ENCODE assay signal across 8 cellular contexts in the genomic region with DNA sequence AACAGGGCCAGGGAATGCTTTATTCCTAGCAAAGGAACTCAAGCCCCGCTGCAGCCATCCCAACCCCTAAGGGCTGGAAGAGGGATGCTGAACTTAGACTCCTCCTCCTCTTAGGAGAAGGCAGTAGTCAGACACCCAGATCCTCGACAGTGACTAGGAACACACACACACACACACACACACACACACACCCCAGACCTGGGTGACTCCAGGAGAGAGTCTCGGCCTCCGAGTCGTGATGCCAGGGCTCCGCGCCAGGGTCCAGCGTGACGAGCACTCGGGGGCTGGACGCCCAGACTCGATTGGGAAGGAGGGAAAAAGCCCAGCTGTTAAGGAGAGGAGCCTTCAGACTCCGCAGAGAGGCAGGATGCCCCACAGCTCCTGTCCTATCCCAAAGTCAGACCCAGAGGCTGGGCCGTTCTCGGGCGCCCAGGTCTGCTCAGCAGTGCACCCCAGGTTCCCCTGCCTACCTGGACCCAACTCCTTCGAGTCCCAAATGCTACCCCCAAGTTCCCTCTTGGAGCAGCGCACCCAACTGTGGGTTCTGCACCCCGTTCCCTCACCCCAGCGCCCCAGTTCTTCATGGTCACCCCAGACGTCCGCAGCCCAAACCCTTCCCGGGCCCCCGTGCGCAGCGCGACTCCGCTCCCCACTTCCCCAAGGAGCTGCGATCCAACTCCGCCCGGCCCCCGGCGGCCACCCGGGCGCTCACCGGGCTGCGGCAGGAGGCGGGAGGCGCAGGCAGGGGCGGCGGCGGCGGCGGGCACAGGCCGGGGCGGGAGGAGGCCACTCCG. TPM values are rescaled to one million over a fixed set of nuclear protein-coding genes. Genes with fewer than 3 reads are reported as not detected.
DNase-seq lines count a peak whose midpoint lies in the region; ATAC-seq, FAIRE-seq and TF ChIP-seq lines count a peak whose summit lies in the region.

No MANE protein-coding gene starts in this region.

- peaks cover 45% of the 10 kb centered on the region for H3K4me1 Mint-ChIP-seq in activated T-cell treated with anti-CD3 and anti-CD28 coated beads, Interleukin-2, amount 50 U/mL, for 4 hours (ENCODE audit: low read depth)

- peak; percentile 1 for ATAC-seq in HG02938 (IDR thresholded peaks at IDR 0.05; ENCODE audit: unreplicated experiment)
- peak; percentile 5 for ATAC-seq in activated T-cell treated with anti-CD3 and anti-CD28 coated beads, Interleukin-2, amount 50 U/mL, for 4 hours
- peak; percentile 10 for ATAC-seq in Right ventricle myocardium inferior
- ATAC-seq in pancreas, result peak; percentile 0 to 11 (median 4)
- ATAC-seq in HG03521 (IDR thresholded peaks at IDR 0.05; ENCODE audit: unreplicated experiment), result no peak

- FAIRE-seq in pancreas (lab: Jason Lieb, UNC), result no peak

- peak overlapping the region; percentile 91 for H3K4me3 Mint-ChIP-seq in activated T-cell treated with anti-CD3 and anti-CD28 coated beads, Interleukin-2, amount 50 U/mL, for 4 hours

- no peaks in the 10 kb centered on the region for H3K36me3 ChIP-seq in pancreas

- H3K4me3 ChIP-seq in GM08714 (ENCODE audit: low read length) (peak overlapping the region; percentile 78), pancreas (peak overlapping the region; percentile 81 to 91 (median 86))

- no peak for DNase-seq in activated T-cell treated with anti-CD3 and anti-CD28 coated beads, Interleukin-2, amount 50 U/mL, for 4 hours
- DNase-seq in Right ventricle myocardium inferior (ENCODE audit: missing footprints) (peak; percentile 85), pancreas (peak; percentile 74 to 89 (median 82)), globus pallidus (ENCODE audit: low spot score) (no peak), SK-N-DZ (ENCODE audit: low spot score) (no peak)

- no peaks in the 10 kb centered on the region for H3K9me3 Mint-ChIP-seq in activated T-cell treated with anti-CD3 and anti-CD28 coated beads, Interleukin-2, amount 50 U/mL, for 4 hours

- H3K9me3 ChIP-seq in pancreas, result no peaks in the 10 kb centered on the region

- WGBS in pancreas, 2 donors, result 1% methylated on average over 43 to 47 of the region's 47 CpGs

- peaks cover 7% of the 10 kb centered on the region for H3K27me3 Mint-ChIP-seq in activated T-cell treated with anti-CD3 and anti-CD28 coated beads, Interleukin-2, amount 50 U/mL, for 4 hours (ENCODE audit: low read depth)

- peak overlapping the region; percentile 64 to 93 (median 86) for H3K27ac ChIP-seq in pancreas

- peaks cover 24 to 38% (median 36%) of the 10 kb centered on the region in 3 donors for H3K4me1 ChIP-seq in pancreas

- H3K36me3 Mint-ChIP-seq in activated T-cell treated with anti-CD3 and anti-CD28 coated beads, Interleukin-2, amount 50 U/mL, for 4 hours (ENCODE audit: insufficient read depth), result no peaks in the 10 kb centered on the region

- no peaks in the 10 kb centered on the region for H3K27me3 ChIP-seq in pancreas

- no peak for TF ChIP-seq CTCF in pancreas (IDR thresholded peaks at IDR 0.05)

- intact Hi-C loops in Right ventricle myocardium inferior (cut with DNase I), result loop anchor here (5.0 to 10.0 kb wide), 3 partner anchors 54 to 326 kb away; a partner anchor contains a TSS
- intact Hi-C loops in pancreas (cut with DNase I), result no loop called here

RNA-seq across cellular contexts. Expression of a gene that starts 0.4 kb away (rescaled TPM):
- total RNA-seq in activated T-cell treated with anti-CD3 and anti-CD28 coated beads, Interleukin-2, amount 50 U/mL, for 4 hours, result 1 to 10 TPM; 3.1 to 7.1 (median 6.6) TPM
- total RNA-seq in Right ventricle myocardium inferior, result 3.2 TPM
- total RNA-seq in pancreas, result 10 to 100 TPM in 3 of 6 donors, 1 to 10 TPM in 3; 4.1 to 25.9 (median 8.5) TPM
- polyA plus RNA-seq in pancreas, result 1 to 10 TPM; 4.3 to 4.8 TPM
- polyA plus RNA-seq in SK-N-DZ (2014; cell fraction: cytosol; rRNA removed), result 9.4 and 12.3 TPM in 2 replicates
- 6.8 and 12.3 TPM in 2 replicates for polyA plus RNA-seq in SK-N-DZ (2014; cell fraction: nucleus; rRNA removed)

RNA-seq across cellular contexts. Expression of a gene that starts 52.6 kb away (rescaled TPM):
- 10 to 100 TPM; 12.1 to 17.4 (median 15.6) TPM for total RNA-seq in activated T-cell treated with anti-CD3 and anti-CD28 coated beads, Interleukin-2, amount 50 U/mL, for 4 hours
- total RNA-seq in Right ventricle myocardium inferior, result 2.4 TPM
- 1 to 10 TPM in 3 of 6 donors, under 1 TPM in 1, not detected in 2; 0.92 to 1.9 (median 1.5) TPM for total RNA-seq in pancreas
- under 1 TPM; 0.09 to 0.30 TPM for polyA plus RNA-seq in pancreas
- 89.7 and 93.3 TPM in 2 replicates for polyA plus RNA-seq in SK-N-DZ (2014; cell fraction: cytosol; rRNA removed)
- 216 and 329 TPM in 2 replicates for polyA plus RNA-seq in SK-N-DZ (2014; cell fraction: nucleus; rRNA removed)

Comparison
In these comparisons a context has a peak if more than half of its experiments do, and no peak if none do; other contexts are left out.
1. DNase-seq: peak in Right ventricle myocardium inferior (single experiment) and pancreas (6 of 6); none in activated T-cell treated with anti-CD3 and anti-CD28 coated beads, Interleukin-2, amount 50 U/mL, for 4 hours (single experiment), globus pallidus (single experiment) and SK-N-DZ (single experiment).